ENCODE assay signal across 1 cellular context in the genomic region with DNA sequence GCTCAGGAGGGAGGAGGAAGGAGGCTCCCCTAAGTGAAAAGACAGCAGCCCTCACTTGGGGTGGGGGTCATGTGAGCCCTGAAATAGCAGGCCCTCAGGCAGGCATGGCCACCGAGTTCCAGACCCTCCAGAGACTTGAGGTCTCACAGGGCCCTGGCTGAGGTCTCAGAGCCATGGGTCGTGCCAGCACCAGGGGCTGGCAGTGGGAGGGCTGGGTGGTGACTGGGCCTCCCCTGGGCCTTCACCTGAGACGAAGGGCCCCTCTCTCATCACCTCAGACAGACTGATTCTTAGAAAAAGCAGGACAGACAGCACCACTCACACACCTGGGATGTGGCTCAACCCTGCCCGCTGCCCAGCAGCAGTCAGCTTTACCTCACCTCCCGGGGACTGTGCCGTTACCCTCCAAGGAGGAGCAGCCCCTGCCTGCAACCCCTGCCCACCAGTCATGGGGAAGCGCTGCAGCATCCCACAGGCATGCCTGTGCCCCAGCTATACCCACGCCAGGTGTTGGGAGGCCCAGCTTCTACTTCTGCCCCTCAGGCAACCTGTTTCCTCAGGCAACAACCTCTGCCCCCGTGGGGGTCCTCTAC.
TF ChIP-seq lines count a peak whose summit lies in the region.

No MANE protein-coding gene starts in this region.

TF ChIP-seq in HepG2, 621 proteins besides CTCF, POLR2A, EP300 and RAD21:
- TF ChIP-seq TEAD3 (CRISPR knock-in tag; optimal IDR thresholded peaks at IDR 0.05; ENCODE audit: borderline replicate concordance) (no peak), ZNF709 (CRISPR knock-in tag; IDR thresholded peaks at IDR 0.05) (no peak), ZMAT3 (CRISPR knock-in tag; conservative IDR thresholded peaks at IDR 0.05) (no peak)
